Comparison of ENCODE assay signal across 8 cellular contexts in genomic region chr19:17720487-17720839, GRCh38. TPM values are rescaled to one million over a fixed set of nuclear protein-coding genes. Genes with fewer than 3 reads are reported as not detected.
DNase-seq lines count a peak whose midpoint lies in the region; ATAC-seq, FAIRE-seq and TF ChIP-seq lines count a peak whose summit lies in the region.

No MANE protein-coding gene starts in this region.

- no peak overlapping the region for H3K4ac ChIP-seq in mesendoderm (ENCODE audit: low read depth, low read length)

- peak overlapping the region; percentile 83 for H3K9ac ChIP-seq in astrocyte (ENCODE audit: low read length)
- peak overlapping the region; percentile 57 for H3K9ac ChIP-seq in mesendoderm (ENCODE audit: low read length)

- H3K4me3 Mint-ChIP-seq in activated naive CD4-positive, alpha-beta T cell treated with anti-CD3 and anti-CD28 coated beads for 36 hours = peak overlapping the region; percentile 77
- peak overlapping the region; percentile 93 for H3K4me3 Mint-ChIP-seq in astrocyte (ENCODE audit: unreplicated experiment)

- CTCF ChIA-PET in activated naive CD4-positive, alpha-beta T cell treated with anti-CD3 and anti-CD28 coated beads for 36 hours (lab: Charles Lee) = interaction anchor here (1.5 kb wide), 1 partner anchor 62 kb away, joined by 3 read pairs; no protein-coding TSS in a partner anchor

- peak overlapping the region; percentile 80 for H3K4me3 ChIP-seq in astrocyte (ENCODE audit: insufficient read depth, low read depth, low read length)
- peak overlapping the region; percentile 32 for H3K4me3 ChIP-seq in mesendoderm (ENCODE audit: low read length)
- H3K4me3 ChIP-seq in upper lobe of left lung = peak overlapping the region; percentile 76 to 99 (median 97)

- H3K36me3 ChIP-seq in astrocyte (ENCODE audit: insufficient read depth, low read length) (peaks cover 4% of the 10 kb centered on the region), mesendoderm (ENCODE audit: control insufficient read depth, insufficient read depth, low read length) (peaks cover 7% of the 10 kb centered on the region), upper lobe of left lung (peaks cover 4 to 34% (median 17%) of the 10 kb centered on the region in 4 donors)

- peak overlapping the region; percentile 65 for H3K27ac Mint-ChIP-seq in activated naive CD4-positive, alpha-beta T cell treated with anti-CD3 and anti-CD28 coated beads for 36 hours
- H3K27ac Mint-ChIP-seq in astrocyte (ENCODE audit: unreplicated experiment) = peak overlapping the region; percentile 41

- peaks cover 51% of the 10 kb centered on the region for H4K20me1 ChIP-seq in astrocyte (ENCODE audit: insufficient read depth, low read length)

- no peak overlapping the region for H4K5ac ChIP-seq in mesendoderm (ENCODE audit: low read length)

- peaks cover 34% of the 10 kb centered on the region for H3K4me1 Mint-ChIP-seq in activated naive CD4-positive, alpha-beta T cell treated with anti-CD3 and anti-CD28 coated beads for 36 hours (ENCODE audit: low read depth)
- H3K4me1 Mint-ChIP-seq in astrocyte (ENCODE audit: low read depth, unreplicated experiment) = peaks cover 24% of the 10 kb centered on the region

- H3K18ac ChIP-seq in mesendoderm (ENCODE audit: low read length) = no peak overlapping the region

- no peak overlapping the region for H2BK120ac ChIP-seq in mesendoderm (ENCODE audit: low read depth, low read length)

- H2BK15ac ChIP-seq in mesendoderm (replicated peaks; ENCODE audit: low read depth) = no peak overlapping the region

- no peak overlapping the region for H2AFZ ChIP-seq in astrocyte (ENCODE audit: low read depth, low read length)

- no peak overlapping the region for H2AK5ac ChIP-seq in mesendoderm (ENCODE audit: low read length)

- TF ChIP-seq CTCF in astrocyte (IDR thresholded peaks at IDR 0.05; ENCODE audit: insufficient read depth, low read depth, low read length) (no peak), upper lobe of left lung (IDR thresholded peaks at IDR 0.05) (no peak)

- H3K23ac ChIP-seq in mesendoderm (ENCODE audit: low read length) = no peak overlapping the region

- peak overlapping the region; percentile 78 for H3K56ac ChIP-seq in mesendoderm (ENCODE audit: low read length)

- peak overlapping the region; percentile 99 for H3K4me2 ChIP-seq in astrocyte (ENCODE audit: low read length)
- peak overlapping the region; percentile 53 for H3K4me2 ChIP-seq in mesendoderm (ENCODE audit: low read length)

- peak; percentile 26 for DNase-seq in activated naive CD4-positive, alpha-beta T cell treated with anti-CD3 and anti-CD28 coated beads for 36 hours
- DNase-seq in activated naive CD4-positive, alpha-beta T cell treated with anti-CD3 and anti-CD28 coated beads, Interleukin-2, amount 50 U/mL, for 16 hours = no peak
- DNase-seq in astrocyte (ENCODE audit: low read depth) (no peak), mesendoderm (no peak), upper lobe of left lung (no peak), germinal center (ENCODE audit: low spot score) (no peak)

- no CpG with 5 or more reads among the region's 6 CpGs for WGBS in mesendoderm (ENCODE audit: extremely low coverage, insufficient coverage, low lambda C conversion rate)
- WGBS in upper lobe of left lung, 2 donors = 15 to 23% methylated on average over 6 of the region's 6 CpGs

- no peaks in the 10 kb centered on the region for H3K9me3 Mint-ChIP-seq in activated naive CD4-positive, alpha-beta T cell treated with anti-CD3 and anti-CD28 coated beads for 36 hours
- H3K9me3 Mint-ChIP-seq in astrocyte (ENCODE audit: unreplicated experiment) = no peaks in the 10 kb centered on the region

- H2BK5ac ChIP-seq in mesendoderm (ENCODE audit: low read length) = no peak overlapping the region

- FAIRE-seq in astrocyte (lab: Jason Lieb, UNC) = no peak

- ATAC-seq in upper lobe of left lung (ENCODE audit: low FRiP score in 2 of 2) = no peak
- no peak for ATAC-seq in HG03135 (IDR thresholded peaks at IDR 0.05; ENCODE audit: unreplicated experiment)
- no peak for ATAC-seq in GM19455 (IDR thresholded peaks at IDR 0.05; ENCODE audit: unreplicated experiment)

- H3K9me3 ChIP-seq in astrocyte (ENCODE audit: insufficient read depth, low read depth, low read length) (no peaks in the 10 kb centered on the region), upper lobe of left lung (no peaks in the 10 kb centered on the region)

- H3K27me3 ChIP-seq in astrocyte (ENCODE audit: insufficient read depth, low read length) (no peaks in the 10 kb centered on the region), mesendoderm (ENCODE audit: insufficient read depth, low read length, poor library complexity) (no peaks in the 10 kb centered on the region), upper lobe of left lung (no peaks in the 10 kb centered on the region)

- no peak for TF ChIP-seq POLR2A in upper lobe of left lung (IDR thresholded peaks at IDR 0.05)

- no peaks in the 10 kb centered on the region for H3K27me3 Mint-ChIP-seq in activated naive CD4-positive, alpha-beta T cell treated with anti-CD3 and anti-CD28 coated beads for 36 hours (ENCODE audit: low read depth)
- H3K27me3 Mint-ChIP-seq in astrocyte (ENCODE audit: low read depth, unreplicated experiment) = no peaks in the 10 kb centered on the region

- peaks cover 13% of the 10 kb centered on the region for H3K36me3 Mint-ChIP-seq in activated naive CD4-positive, alpha-beta T cell treated with anti-CD3 and anti-CD28 coated beads for 36 hours (ENCODE audit: low read depth)
- peaks cover 7% of the 10 kb centered on the region for H3K36me3 Mint-ChIP-seq in astrocyte (ENCODE audit: low read depth, unreplicated experiment)

- H3K27ac ChIP-seq in astrocyte (ENCODE audit: low read depth, low read length) (no peak overlapping the region), mesendoderm (ENCODE audit: low read depth, low read length) (no peak overlapping the region), upper lobe of left lung (peak overlapping the region; percentile 73 to 89 (median 82))

- peaks cover 60% of the 10 kb centered on the region for H3K79me2 ChIP-seq in astrocyte (ENCODE audit: insufficient read depth, low read length)
- H3K79me2 ChIP-seq in mesendoderm (ENCODE audit: control insufficient read depth, insufficient read depth, low read length) = peaks cover 24% of the 10 kb centered on the region

- no peak for TF ChIP-seq EP300 in upper lobe of left lung (IDR thresholded peaks at IDR 0.05)

- no peak overlapping the region for H4K8ac ChIP-seq in mesendoderm (ENCODE audit: low read depth, low read length)

- H3K79me1 ChIP-seq in mesendoderm (ENCODE audit: low read length) = peaks cover 19% of the 10 kb centered on the region

- peaks cover 24% of the 10 kb centered on the region for H3K4me1 ChIP-seq in astrocyte (ENCODE audit: insufficient read depth, low read length)
- peaks cover 4% of the 10 kb centered on the region for H3K4me1 ChIP-seq in mesendoderm (ENCODE audit: control insufficient read depth, low read depth, low read length)
- peaks cover 49 to 60% (median 54%) of the 10 kb centered on the region in 4 donors for H3K4me1 ChIP-seq in upper lobe of left lung

- intact Hi-C loops in activated naive CD4-positive, alpha-beta T cell treated with anti-CD3 and anti-CD28 coated beads for 36 hours (cut with micrococcal nuclease) = no loop called here

RNA-seq across cellular contexts. Expression of gene MAP1S, which starts 1.2 kb away (rescaled TPM):
- total RNA-seq in activated naive CD4-positive, alpha-beta T cell treated with anti-CD3 and anti-CD28 coated beads for 36 hours = 10 to 100 TPM; 46.8 to 51.8 TPM
- total RNA-seq in astrocyte (72.3 and 82.2 TPM in 2 replicates), upper lobe of left lung (10 to 100 TPM; 23.6 to 87.9 (median 63.7) TPM)
- polyA plus RNA-seq in mesendoderm (2013, experiment 1 of 2) = 51.4 TPM
- polyA plus RNA-seq in mesendoderm (2013, experiment 2 of 2) = 54.7 TPM

RNA-seq across cellular contexts. Expression of gene FCHO1, which starts 30.8 kb away (rescaled TPM):
- total RNA-seq in activated naive CD4-positive, alpha-beta T cell treated with anti-CD3 and anti-CD28 coated beads for 36 hours = 10 to 100 TPM; 48.9 to 56.8 TPM
- 1.7 and 2.0 TPM in 2 replicates for total RNA-seq in astrocyte
- 11.5 TPM for polyA plus RNA-seq in mesendoderm (2013, experiment 1 of 2)
- polyA plus RNA-seq in mesendoderm (2013, experiment 2 of 2) = 11.3 TPM
- 10 to 100 TPM in 2 of 6 donors, 1 to 10 TPM in 4; 1.9 to 19.9 (median 8.7) TPM for total RNA-seq in upper lobe of left lung

RNA-seq across cellular contexts. Expression of gene UNC13A, which starts 32.3 kb away (rescaled TPM):
- total RNA-seq in activated naive CD4-positive, alpha-beta T cell treated with anti-CD3 and anti-CD28 coated beads for 36 hours = under 1 TPM in 1 of 2 experiments, not detected in 1; 0.12 TPM
- 1.2 and 1.4 TPM in 2 replicates for total RNA-seq in astrocyte
- 11.5 TPM for polyA plus RNA-seq in mesendoderm (2013, experiment 1 of 2)
- polyA plus RNA-seq in mesendoderm (2013, experiment 2 of 2) = 11.3 TPM
- total RNA-seq in upper lobe of left lung = under 1 TPM in 5 of 6 donors, not detected in 1; under 0.01 to 0.54 (median 0.33) TPM

Comparison
In these comparisons a context has a peak if more than half of its experiments do, and no peak if none do; other contexts are left out.
1. H3K27ac ChIP-seq: peak in upper lobe of left lung (4 of 4); none in astrocyte (single experiment) and mesendoderm (single experiment).
2. H3K4me3 ChIP-seq: peak in every context shown above with its lines; median percentile 97 in upper lobe of left lung; 80 in astrocyte; 32 in mesendoderm.